8 cellular contexts compared by ENCODE assay signal in genomic region chr19:1566392-1567115, GRCh38.
A peak's percentile ranks its signal among the peaks of the same experiment; 100 is the strongest.
DNase-seq lines count a peak whose midpoint lies in the region; ATAC-seq lines count a peak whose summit lies in the region.

No MANE protein-coding gene starts in this region.

- DNase-seq in EL = peak; percentile 86
- DNase-seq in NCI-H345 treated with DMSO at 0.1 percent for 48 hours (lab: John Stamatoyannopoulos, UW; ENCODE audit: unreplicated experiment) = peak; percentile 24
- peak; percentile 85 for DNase-seq in kidney tubule cell (ENCODE audit: low spot score)
- peak; percentile 73 for DNase-seq in stromal cell of bone marrow (ENCODE audit: low read depth)
- DNase-seq in KBM-7 = no peak

- peak overlapping the region; percentile 54 for H3K27ac ChIP-seq in cingulate gyrus (ENCODE audit: low read depth, low read length)

- in situ Hi-C loops in KBM-7 (cut with MboI; ENCODE audit: low pct_unique_long_range_greater_than_20kb, low sequenced_read_pairs) = no loop called here

- ATAC-seq in HG02870 (IDR thresholded peaks at IDR 0.05; ENCODE audit: unreplicated experiment) (no peak), HG02852 (IDR thresholded peaks at IDR 0.05; ENCODE audit: unreplicated experiment) (no peak)
